Comparison of ENCODE assay signal across 23 cellular contexts in genomic region chr14:98259881-98260280, GRCh38.
"Had no signal": no experiment of that assay in that cellular context is flagged by ENCODE, and none has a peak within 500 bp of the region (broad histone marks: within the 10 kb centered on the region; RNA-seq: fewer than 3 reads in every experiment).

No MANE protein-coding gene starts in this region.

- H3K9me3 ChIP-seq: ascending aorta, esophagus squamous epithelium, left ventricle myocardium inferior, SK-N-SH, thoracic aorta, upper lobe of right lung had no signal

- DNase-seq: activated CD4-positive, alpha-beta T cell treated with anti-CD3 and anti-CD28 coated beads, Interleukin-2, amount 10 ng/mL, durations not matched to agents 7 days and 5 days; activated CD8-positive, alpha-beta memory T cell treated with anti-CD3 and anti-CD28 coated beads, Interleukin-2, amount 50 U/mL, for 48 hours; activated effector memory CD4-positive, alpha-beta T cell treated with anti-CD3 and anti-CD28 coated beads, Interleukin-2, amount 50 U/mL, for 16 hours; activated naive CD4-positive, alpha-beta T cell treated with anti-CD3 and anti-CD28 coated beads, Interleukin-2, amount 50 U/mL, for 16 hours; activated T-cell treated with anti-CD3 and anti-CD28 coated beads, Interleukin-2, amount 50 U/mL, for 48 hours; effector CD8-positive, alpha-beta T cell; esophagus squamous epithelium; left ventricle myocardium inferior; occipital lobe; posterior cingulate gyrus; right cardiac atrium; SK-N-SH; stimulated activated CD4-positive, alpha-beta T cell treated with anti-CD3 and anti-CD28 coated beads, Interleukin-15, amount 100 ng/mL, for 24 hours; stimulated activated CD4-positive, alpha-beta T cell treated with anti-CD3 and anti-CD28 coated beads, Interleukin-4, amount 100 ng/mL, for 1 hour; T-helper 1 cell; T1000; upper lobe of right lung had no signal

- H3K4me3 ChIP-seq: ascending aorta, cardiac muscle cell, esophagus squamous epithelium, hepatocyte, left ventricle myocardium inferior, skin epidermis, thoracic aorta, upper lobe of right lung had no signal

- H3K4me1 ChIP-seq: ascending aorta, esophagus squamous epithelium, left ventricle myocardium inferior, upper lobe of right lung had no signal

- H3K36me3 ChIP-seq: ascending aorta, cardiac muscle cell, esophagus squamous epithelium, left ventricle myocardium inferior, thoracic aorta, upper lobe of right lung had no signal

- H3K27ac ChIP-seq: ascending aorta, cardiac muscle cell, esophagus squamous epithelium, hepatocyte, left ventricle myocardium inferior, skin epidermis, thoracic aorta, upper lobe of right lung had no signal

- ATAC-seq: right cardiac atrium; stimulated activated effector memory CD8-positive, alpha-beta T cell treated with anti-CD3 and anti-CD28 coated beads, Interleukin-12 subunit alpha, Interleukin-12 subunit beta, amount 100 ng/mL, for 72 hours; upper lobe of right lung had no signal

- H3K27me3 ChIP-seq: ascending aorta, cardiac muscle cell, esophagus squamous epithelium, hepatocyte, upper lobe of right lung had no signal
